ENCODE assay signal across 18 cellular contexts in the genomic region with DNA sequence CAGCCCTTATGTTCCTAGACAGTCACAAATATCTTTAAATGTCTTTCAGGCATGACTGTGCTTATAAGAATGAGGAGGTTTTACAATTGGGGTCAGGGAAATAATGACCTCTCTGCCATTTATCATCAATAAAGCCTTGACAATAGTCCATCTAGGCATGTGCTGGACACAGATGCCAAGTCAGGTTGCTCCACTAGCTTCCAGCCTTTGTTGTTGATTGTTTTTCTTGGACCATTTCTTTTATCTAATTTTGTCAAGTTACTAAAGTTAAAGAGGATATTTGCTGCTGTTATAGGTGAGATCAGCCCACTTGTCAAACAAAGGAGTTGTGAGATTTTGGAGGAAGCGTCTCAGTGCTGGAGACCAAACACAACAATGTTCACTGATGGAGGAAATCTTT.
DNase-seq lines count a peak whose midpoint lies in the region; ATAC-seq, FAIRE-seq and TF ChIP-seq lines count a peak whose summit lies in the region.
"Had no signal": no experiment of that assay in that cellular context is flagged by ENCODE, and none has a peak within 500 bp of the region (broad histone marks: within the 10 kb centered on the region; RNA-seq: fewer than 3 reads in every experiment).

No MANE protein-coding gene starts in this region.

- CTCF ChIA-PET in PC-3 (lab: Charles Lee) (no interaction called here), endothelial cell of umbilical vein (lab: Charles Lee) (no interaction called here)

- H2AFZ ChIP-seq in PC-3 (ENCODE audit: low read length): no peak overlapping the region
- H2AFZ ChIP-seq in endothelial cell of umbilical vein (ENCODE audit: low read depth, low read length): no peak overlapping the region
- H2AFZ ChIP-seq in neural cell (ENCODE audit: low read depth, low read length): peak overlapping the region; percentile 5

- no peak for TF ChIP-seq RAD21 in neural cell (conservative IDR thresholded peaks at IDR 0.05)

- H3K9me2 ChIP-seq in PC-3 (replicated peaks; ENCODE audit: low read length): no peaks in the 10 kb centered on the region
- no peaks in the 10 kb centered on the region for H3K9me2 ChIP-seq in neural cell (ENCODE audit: insufficient read depth, low read length)

- intact Hi-C loops in PC-3 (cut with micrococcal nuclease): no loop called here
- intact Hi-C loops in endothelial cell of umbilical vein (cut with micrococcal nuclease): loop anchor here (1.0 to 10.0 kb wide), 5 partner anchors 157 to 979 kb away; no protein-coding TSS in a partner anchor
- intact Hi-C loops in vagina (cut with DNase I): no loop called here
- intact Hi-C loops in left lung (cut with DNase I): no loop called here
- intact Hi-C loops in sciatic nerve (cut with DNase I): no loop called here

- no peaks in the 10 kb centered on the region for H4K20me1 ChIP-seq in PC-3 (ENCODE audit: low read length)
- no peaks in the 10 kb centered on the region for H4K20me1 ChIP-seq in endothelial cell of umbilical vein (replicated peaks; ENCODE audit: control insufficient read depth, extremely low read depth, insufficient read depth, low read length)
- H4K20me1 ChIP-seq in neural cell (ENCODE audit: insufficient read depth): no peaks in the 10 kb centered on the region
- H4K20me1 ChIP-seq: BLaER1 treated with 17β-estradiol and CSF1 and Interleukin-3, amounts not matched to agents 10 nM and 100 nM had no signal

- H3K9me1 ChIP-seq in endothelial cell of umbilical vein (replicated peaks; ENCODE audit: control insufficient read depth, extremely low read depth, insufficient read depth, low read length): no peaks in the 10 kb centered on the region

- H3K9ac ChIP-seq in PC-3 (ENCODE audit: low read length) (no peak overlapping the region), endothelial cell of umbilical vein (replicated peaks; ENCODE audit: extremely low read depth, insufficient read depth, low read length) (no peak overlapping the region), neural cell (ENCODE audit: low read length) (peak overlapping the region; percentile 13)
- H3K9ac ChIP-seq: BLaER1 treated with 17β-estradiol and CSF1 and Interleukin-3, amounts not matched to agents 10 nM and 100 nM had no signal

- dilution Hi-C loops in endothelial cell of umbilical vein (cut with MboI; ENCODE audit: extremely low pct_ligation_motif_present, low sequenced_read_pairs): no loop called here

- FAIRE-seq in endothelial cell of umbilical vein (lab: Jason Lieb, UNC): no peak
- FAIRE-seq: GM12878, HTR-8/SVneo had no signal

- no peak overlapping the region for H3K4me2 ChIP-seq in PC-3 (ENCODE audit: low read length)
- H3K4me2 ChIP-seq in endothelial cell of umbilical vein (ENCODE audit: insufficient read depth, low read length): no peak overlapping the region
- no peak overlapping the region for H3K4me2 ChIP-seq in neural cell (ENCODE audit: low read length)
- H3K4me2 ChIP-seq: BLaER1 treated with 17β-estradiol and CSF1 and Interleukin-3, amounts not matched to agents 10 nM and 100 nM had no signal

- TF ChIP-seq POLR2A in endothelial cell of umbilical vein (IDR thresholded peaks at IDR 0.05; ENCODE audit: low read depth, low read length): no peak
- TF ChIP-seq POLR2A in vagina (IDR thresholded peaks at IDR 0.05): no peak

- H3K79me2 ChIP-seq in PC-3 (ENCODE audit: low read length) (no peaks in the 10 kb centered on the region), endothelial cell of umbilical vein (ENCODE audit: control insufficient read depth, insufficient read depth, low read length) (no peaks in the 10 kb centered on the region), neural cell (replicated peaks; ENCODE audit: insufficient read depth, low read length) (no peaks in the 10 kb centered on the region)

- H3K36me3 ChIP-seq in PC-3 (ENCODE audit: low read depth, low read length) (no peaks in the 10 kb centered on the region), endothelial cell of umbilical vein (ENCODE audit: control insufficient read depth in 2 of 2, extremely low read depth in 1 of 2, insufficient read depth in 2 of 2, low read length in 2 of 2) (no peaks in the 10 kb centered on the region), neural cell (ENCODE audit: insufficient read depth, low read length) (no peaks in the 10 kb centered on the region), vagina (no peaks in the 10 kb centered on the region), left lung (no peaks in the 10 kb centered on the region)
- H3K36me3 ChIP-seq: BLaER1 treated with 17β-estradiol and CSF1 and Interleukin-3, amounts not matched to agents 10 nM and 100 nM; HAP-1 had no signal

- TF ChIP-seq CTCF in PC-3 (conservative IDR thresholded peaks at IDR 0.05; ENCODE audit: low read depth, low read length): no peak
- TF ChIP-seq CTCF in endothelial cell of umbilical vein (IDR thresholded peaks at IDR 0.05; ENCODE audit: extremely low read depth in 1 of 2, insufficient read depth in 1 of 2, low read depth in 1 of 2, low read length in 2 of 2): no peak
- TF ChIP-seq CTCF in neural cell (IDR thresholded peaks at IDR 0.05; ENCODE audit: poor library complexity, severe bottlenecking): no peak
- TF ChIP-seq CTCF in vagina (IDR thresholded peaks at IDR 0.05): no peak
- no peak for TF ChIP-seq CTCF in left lung (IDR thresholded peaks at IDR 0.05)

- no peak for DNase-seq in PC-3
- peak; percentile 35 for DNase-seq in endothelial cell of umbilical vein (ENCODE audit: low read depth, low spot score)
- DNase-seq in vagina (ENCODE audit: extremely low spot score in 2 of 2): no peak
- DNase-seq in left lung: no peak
- no peak for DNase-seq in sciatic nerve (ENCODE audit: low spot score)
- DNase-seq: 8988T; Calu3; CD8-positive, alpha-beta T cell; DND-41; EL; IMR-90 had no signal

- TF ChIP-seq EP300 in neural cell (conservative IDR thresholded peaks at IDR 0.05; ENCODE audit: poor library complexity, severe bottlenecking): no peak

- H3K27ac ChIP-seq in PC-3 (ENCODE audit: low read length) (no peak overlapping the region), endothelial cell of umbilical vein (ENCODE audit: insufficient read depth, low read depth, low read length) (peak overlapping the region; percentile 39), neural cell (ENCODE audit: low read length) (peak overlapping the region; percentile 63), vagina (no peak overlapping the region), left lung (no peak overlapping the region)
- H3K27ac ChIP-seq: BLaER1 treated with 17β-estradiol and CSF1 and Interleukin-3, amounts not matched to agents 10 nM and 100 nM; HL-60 had no signal

- H3F3A ChIP-seq in PC-3 (ENCODE audit: low read length, unreplicated experiment): no peaks in the 10 kb centered on the region
- no peaks in the 10 kb centered on the region for H3F3A ChIP-seq in neural cell (ENCODE audit: insufficient read depth, low read length, poor library complexity, severe bottlenecking)

- H3K9me3 ChIP-seq in PC-3 (ENCODE audit: low read length) (no peaks in the 10 kb centered on the region), endothelial cell of umbilical vein (replicated peaks; ENCODE audit: control insufficient read depth, insufficient read depth, low read length) (no peaks in the 10 kb centered on the region), neural cell (ENCODE audit: low read length) (no peaks in the 10 kb centered on the region), vagina (no peaks in the 10 kb centered on the region), left lung (peaks cover 0 to 11% of the 10 kb centered on the region in 2 donors)
- H3K9me3 ChIP-seq: BLaER1 treated with 17β-estradiol and CSF1 and Interleukin-3, amounts not matched to agents 10 nM and 100 nM; HAP-1 had no signal

- ATAC-seq in PC-3: peak; percentile 51
- ATAC-seq in left lung: no peak
- no peak for ATAC-seq in sciatic nerve
- no peak for ATAC-seq in HG02852 (IDR thresholded peaks at IDR 0.05; ENCODE audit: unreplicated experiment)
- ATAC-seq: CD8-positive, alpha-beta T cell; GM12878 had no signal

- no peak overlapping the region for H3K4me3 ChIP-seq in PC-3 (ENCODE audit: low read length)
- H3K4me3 ChIP-seq in endothelial cell of umbilical vein (replicated peaks in 1 of 3; ENCODE audit: insufficient read depth in 1 of 3, low read depth in 1 of 3, low read length in 3 of 3): no peak overlapping the region
- H3K4me3 ChIP-seq in neural cell (ENCODE audit: low read length): peak overlapping the region; percentile 17
- no peak overlapping the region for H3K4me3 ChIP-seq in vagina
- H3K4me3 ChIP-seq in left lung: no peak overlapping the region
- H3K4me3 ChIP-seq: BLaER1 treated with 17β-estradiol and CSF1 and Interleukin-3, amounts not matched to agents 10 nM and 100 nM; GM12878; HAP-1 had no signal

- BruUV-seq in PC-3 (replicated peaks; lab: Mats Ljungman, UMichigan): no TSS peak
- BruUV-seq in endothelial cell of umbilical vein (replicated peaks; lab: Mats Ljungman, UMichigan): no TSS peak

- no peaks in the 10 kb centered on the region for H3K27me3 ChIP-seq in PC-3 (ENCODE audit: low read length)
- no peaks in the 10 kb centered on the region for H3K27me3 ChIP-seq in endothelial cell of umbilical vein (ENCODE audit: control insufficient read depth in 2 of 2, insufficient read depth in 2 of 2, low read length in 2 of 2)
- H3K27me3 ChIP-seq in neural cell (ENCODE audit: insufficient read depth, low read depth, low read length): no peaks in the 10 kb centered on the region
- no peaks in the 10 kb centered on the region for H3K27me3 ChIP-seq in vagina
- H3K27me3 ChIP-seq in left lung: no peaks in the 10 kb centered on the region
- H3K27me3 ChIP-seq: BLaER1 treated with 17β-estradiol and CSF1 and Interleukin-3, amounts not matched to agents 10 nM and 100 nM had no signal

- POLR2A ChIA-PET in PC-3 (lab: Charles Lee; ENCODE audit: unreplicated experiment) (no interaction called here), endothelial cell of umbilical vein (lab: Charles Lee) (no interaction called here)

- no peaks in the 10 kb centered on the region for H3K4me1 ChIP-seq in PC-3 (ENCODE audit: insufficient read depth, low read length)
- peaks cover 14% of the 10 kb centered on the region for H3K4me1 ChIP-seq in endothelial cell of umbilical vein (ENCODE audit: control insufficient read depth, extremely low read depth, insufficient read depth, low read length)
- no peaks in the 10 kb centered on the region for H3K4me1 ChIP-seq in vagina
- H3K4me1 ChIP-seq in left lung: no peaks in the 10 kb centered on the region
- H3K4me1 ChIP-seq: BLaER1 treated with 17β-estradiol and CSF1 and Interleukin-3, amounts not matched to agents 10 nM and 100 nM had no signal

TF ChIP-seq in endothelial cell of umbilical vein, 7 proteins besides CTCF, POLR2A, EP300 and RAD21 (continues in another document):
- TF ChIP-seq JUN (IDR thresholded peaks at IDR 0.05; ENCODE audit: borderline replicate concordance, insufficient read depth, insufficient read length, low read depth) (no peak), EZH2 (IDR thresholded peaks at IDR 0.05; ENCODE audit: borderline replicate concordance, low read depth, low read length, severe bottlenecking) (no peak), POLR2AphosphoS5 (IDR thresholded peaks at IDR 0.05; ENCODE audit: insufficient read depth, low read depth, low read length) (no peak)

TF ChIP-seq in neural cell, 6 proteins besides CTCF, POLR2A, EP300 and RAD21 (continues in another document):
- TF ChIP-seq SMC3 (conservative IDR thresholded peaks at IDR 0.05; ENCODE audit: poor library complexity): no peak
- TF ChIP-seq POLR2AphosphoS5 (IDR thresholded peaks at IDR 0.05): no peak

Comparison
In these comparisons a context has a peak if more than half of its experiments do, and no peak if none do; other contexts are left out.
1. H3K27ac ChIP-seq: peak in endothelial cell of umbilical vein (single experiment) and neural cell (single experiment); none in PC-3 (single experiment), vagina (single experiment) and left lung (0 of 2).